In the genomic region with DNA sequence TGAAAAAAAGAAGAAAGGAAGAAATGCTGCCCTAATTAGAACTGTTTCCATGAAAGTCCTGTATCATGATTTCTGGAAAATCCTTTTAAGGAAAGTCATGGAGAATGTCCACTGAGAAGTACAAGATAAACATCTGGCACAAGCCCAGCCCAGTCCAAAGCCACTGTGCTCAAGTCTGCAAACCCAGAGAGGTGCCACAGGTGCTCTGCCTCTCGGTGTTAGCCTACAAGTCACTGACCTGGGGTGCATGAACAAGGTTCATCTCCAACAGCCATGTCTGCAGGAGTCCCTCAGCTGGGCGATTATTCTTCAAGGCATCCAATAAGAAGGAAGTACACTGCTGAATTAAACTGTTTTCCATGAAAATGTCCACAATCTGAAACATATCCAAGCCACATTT, we compare ENCODE assay signal across 27 cellular contexts.
"Had no signal": no experiment of that assay in that cellular context is flagged by ENCODE, and none has a peak within 500 bp of the region (broad histone marks: within the 10 kb centered on the region; RNA-seq: fewer than 3 reads in every experiment).

No MANE protein-coding gene starts in this region.

- DNase-seq: dermis blood vessel endothelial cell; effector memory CD4-positive, alpha-beta T cell; erythroblast; esophagus squamous epithelium; foreskin melanocyte; glutamatergic neuron; heart right ventricle; hippocampal formation; left cardiac atrium; left ventricle myocardium inferior; lower lobe of right lung; naive thymus-derived CD8-positive, alpha-beta T cell; nephron progenitor cell; occipital lobe; ovary; psoas muscle; right cardiac atrium; spleen; stimulated activated CD4-positive, alpha-beta T cell treated with anti-CD3 and anti-CD28 coated beads, Interleukin-4, amount 100 ng/mL, for 4 hours; stimulated activated naive CD8-positive, alpha-beta T cell treated with anti-CD3 and anti-CD28 coated beads, Interleukin-15, Interleukin-2, amounts not matched to agents 100 U/mL and 50 U/mL, for 24 hours; transverse colon had no signal

- H3K4me3 ChIP-seq: coronary artery, esophagus squamous epithelium, heart right ventricle, left ventricle myocardium inferior, lower lobe of right lung, ovary, psoas muscle, skin epidermis, spleen, thoracic aorta, transverse colon, vagina had no signal

- H3K27me3 ChIP-seq: esophagus squamous epithelium, heart right ventricle, ovary, spleen, transverse colon, vagina had no signal

- H3K9me3 ChIP-seq: esophagus squamous epithelium, heart right ventricle, left ventricle myocardium inferior, lower lobe of right lung, ovary, psoas muscle, spleen, thoracic aorta, transverse colon, vagina had no signal

- H3K27ac ChIP-seq: coronary artery, esophagus squamous epithelium, heart right ventricle, left ventricle myocardium inferior, lower lobe of right lung, ovary, psoas muscle, skin epidermis, spleen, thoracic aorta, transverse colon, vagina had no signal

- FAIRE-seq: islet of Langerhans had no signal

- H3K4me1 ChIP-seq: esophagus squamous epithelium, lower lobe of right lung, spleen, transverse colon, vagina had no signal

- H3K36me3 ChIP-seq: ovary, transverse colon had no signal

- H3K36me3 Mint-ChIP-seq: stimulated activated memory B cell treated with anti-CD40 and anti-IgM and Interleukin-4, amounts not matched to agents 10 μg/mL and 1 μg/mL and 100 μg/mL, for 72 hours had no signal

- H3K4me1 Mint-ChIP-seq: naive thymus-derived CD8-positive, alpha-beta T cell; nephron progenitor cell; stimulated activated memory B cell treated with anti-CD40 and anti-IgM and Interleukin-4, amounts not matched to agents 10 μg/mL and 1 μg/mL and 100 μg/mL, for 72 hours had no signal

- H3K4me3 Mint-ChIP-seq: naive thymus-derived CD8-positive, alpha-beta T cell; nephron progenitor cell; stimulated activated memory B cell treated with anti-CD40 and anti-IgM and Interleukin-4, amounts not matched to agents 10 μg/mL and 1 μg/mL and 100 μg/mL, for 72 hours had no signal

- H3K9me3 Mint-ChIP-seq: nephron progenitor cell; stimulated activated memory B cell treated with anti-CD40 and anti-IgM and Interleukin-4, amounts not matched to agents 10 μg/mL and 1 μg/mL and 100 μg/mL, for 72 hours had no signal

- H3K27ac Mint-ChIP-seq: naive thymus-derived CD8-positive, alpha-beta T cell; nephron progenitor cell; stimulated activated memory B cell treated with anti-CD40 and anti-IgM and Interleukin-4, amounts not matched to agents 10 μg/mL and 1 μg/mL and 100 μg/mL, for 72 hours had no signal
